Comparison of ENCODE assay signal across 9 cellular contexts in the genomic region with DNA sequence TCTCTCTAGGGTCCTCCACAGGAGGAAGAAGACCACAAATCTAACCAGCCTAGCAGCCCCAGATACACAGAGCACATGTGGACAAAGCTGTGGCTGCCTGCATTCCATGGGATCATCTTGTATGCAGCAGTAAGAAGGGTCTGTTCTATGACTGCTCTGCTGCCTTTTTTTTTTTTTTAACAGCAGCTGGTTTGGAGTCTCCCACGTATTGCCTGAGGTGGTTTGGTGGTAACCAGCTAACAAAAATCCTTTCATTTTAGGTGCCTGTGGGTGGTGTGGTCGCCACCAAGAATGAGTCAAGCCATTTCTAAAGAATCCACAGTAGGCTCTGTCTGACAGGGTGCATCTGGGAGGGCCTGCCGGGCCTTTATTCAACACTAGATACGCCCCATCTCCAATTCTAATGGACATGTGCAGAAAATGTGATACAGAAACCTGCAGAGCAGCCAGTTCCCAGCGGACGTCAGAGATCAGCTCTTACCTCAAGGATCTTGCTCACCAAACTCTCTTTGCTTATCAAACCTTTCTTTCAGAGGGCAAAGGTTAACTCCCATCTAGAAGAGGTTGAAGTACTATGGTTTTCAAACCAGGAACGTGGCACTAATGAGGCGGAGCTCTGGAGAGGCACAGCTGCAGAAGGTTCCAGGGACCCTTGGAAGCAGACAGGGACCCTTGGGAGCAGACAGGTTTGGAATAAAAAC. TPM values are rescaled to one million over a fixed set of nuclear protein-coding genes. Genes with fewer than 3 reads are reported as not detected.
DNase-seq lines count a peak whose midpoint lies in the region; ATAC-seq, FAIRE-seq and TF ChIP-seq lines count a peak whose summit lies in the region.
"Had no signal": no experiment of that assay in that cellular context is flagged by ENCODE, and none has a peak within 500 bp of the region (broad histone marks: within the 10 kb centered on the region; RNA-seq: fewer than 3 reads in every experiment).

No MANE protein-coding gene starts in this region.

- DNase-seq in GM04503 (ENCODE audit: low read depth) (peak; percentile 5), RWPE1 (ENCODE audit: low spot score) (peak; percentile 72), GM12878 (ENCODE audit: low read depth, low spot score) (peak; percentile 3), NCI-H526 treated with DMSO at 0.1 percent for 48 hours (lab: John Stamatoyannopoulos, UW) (no peak), mucosa of descending colon (no peak), DMS 273 (lab: John Stamatoyannopoulos, UW; ENCODE audit: unreplicated experiment) (no peak)
- peak in 3 of 4 experiments; percentile 7 to 54 (median 30) for DNase-seq in stimulated activated CD4-positive, alpha-beta T cell treated with anti-CD3 and anti-CD28 coated beads, Interleukin-1b, Interleukin-23, amount 100 ng/mL, for 24 hours (ENCODE audit: low read depth in 4 of 4, low spot score in 1 of 4)
- DNase-seq: lower lobe of right lung had no signal

- TF ChIP-seq CTCF in RWPE1 (conservative IDR thresholded peaks at IDR 0.05; ENCODE audit: low read depth) = no peak
- TF ChIP-seq CTCF in GM12878 (IDR thresholded peaks at IDR 0.05 in 2 of 3, conservative IDR thresholded peaks at IDR 0.05 in 1 of 3; ENCODE audit: control insufficient read depth in 2 of 3, extremely low read depth in 1 of 3, insufficient read depth in 1 of 3, low read depth in 3 of 3, low read length in 3 of 3) = no peak
- no peak for TF ChIP-seq CTCF in mucosa of descending colon (IDR thresholded peaks at IDR 0.05)

- RAD21 ChIA-PET in GM12878 (lab: Charles Lee; ENCODE audit: unreplicated experiment) = interaction anchor here (0.5 kb wide), 1 partner anchor 44 kb away, joined by 3 read pairs; no protein-coding TSS in a partner anchor

- POLR2A ChIA-PET in RWPE1 (lab: Yijun Ruan, JAX; ENCODE audit: low non-redundant PET) (interaction anchor here (0.7 kb wide), 1 partner anchor 154 kb away, joined by 3 read pairs; no protein-coding TSS in a partner anchor), GM12878 (lab: Charles Lee) (no interaction called here)

- H3K9me3 ChIP-seq in GM12878 (replicated peaks; ENCODE audit: control insufficient read depth, insufficient read depth, low read length) (no peaks in the 10 kb centered on the region), mucosa of descending colon (no peaks in the 10 kb centered on the region)
- H3K9me3 ChIP-seq: lower lobe of right lung had no signal

- in situ Hi-C loops in GM12878 (cut with MboI) = no loop called here

- intact Hi-C loops in GM12878 (cut with micrococcal nuclease; ENCODE audit: unreplicated experiment) (no loop called here), mucosa of descending colon (cut with DNase I, micrococcal nuclease) (no loop called here)

- no peak overlapping the region for H3K9ac ChIP-seq in GM12878 (ENCODE audit: control insufficient read depth, insufficient read depth, low read length)

- no peaks in the 10 kb centered on the region for H3K27me3 ChIP-seq in GM12878 (replicated peaks in 1 of 2; ENCODE audit: control insufficient read depth in 2 of 2, insufficient read depth in 2 of 2, low read length in 1 of 2)

- no peak overlapping the region for H3K4me2 ChIP-seq in GM12878 (ENCODE audit: control insufficient read depth, insufficient read depth)

- no peaks in the 10 kb centered on the region for H3K79me2 ChIP-seq in GM12878 (ENCODE audit: control insufficient read depth, insufficient read depth, low read length)

- SMC1A ChIA-PET in GM12878 (lab: Charles Lee; ENCODE audit: uncharacterized antibody, unreplicated experiment) = no interaction called here

- H3K4me3 ChIP-seq in GM12878 (no peak overlapping the region), mucosa of descending colon (no peak overlapping the region)
- H3K4me3 ChIP-seq: lower lobe of right lung had no signal

- no peak for FAIRE-seq in GM12878 (lab: Jason Lieb, UNC)

- H4K20me1 ChIP-seq in GM12878 (ENCODE audit: control insufficient read depth, insufficient read depth) = no peaks in the 10 kb centered on the region

- 38% methylated on average over 8 of the region's 8 CpGs for WGBS in GM12878 (ENCODE audit: insufficient coverage, insufficient replicate concordance, low lambda C conversion rate, missing lambda C conversion rate)

- TF ChIP-seq POLR2A in GM12878 (IDR thresholded peaks at IDR 0.05; ENCODE audit: low read depth, low read length) = no peak

- no peak for TF ChIP-seq EP300 in GM12878 (IDR thresholded peaks at IDR 0.05; ENCODE audit: borderline replicate concordance in 1 of 2, control insufficient read depth in 1 of 2, low read depth in 2 of 2, low read length in 2 of 2)

- H3K4me1 ChIP-seq in GM12878 (ENCODE audit: control insufficient read depth, insufficient read depth, low read length) (no peaks in the 10 kb centered on the region), mucosa of descending colon (ENCODE audit: low read depth) (no peaks in the 10 kb centered on the region)
- H3K4me1 ChIP-seq: lower lobe of right lung had no signal

- BruUV-seq in GM12878 (replicated peaks; lab: Mats Ljungman, UMichigan) = no TSS peak

- H3K36me3 ChIP-seq in GM12878 (ENCODE audit: control insufficient read depth in 2 of 2, insufficient read depth in 2 of 2, low read length in 1 of 2) = peaks cover 0 to 2% of the 10 kb centered on the region in 2 experiments; a peak in 2 of 4 replicates
- H3K36me3 ChIP-seq in mucosa of descending colon (ENCODE audit: low read depth) = no peaks in the 10 kb centered on the region
- H3K36me3 ChIP-seq: lower lobe of right lung had no signal

- TF ChIP-seq RAD21 in GM12878 (IDR thresholded peaks at IDR 0.05; ENCODE audit: insufficient read depth, low read depth, low read length) = no peak

- peak; percentile 60 for ATAC-seq in GM12878
- no peak for ATAC-seq in mucosa of descending colon
- no peak for ATAC-seq in GM19463 (IDR thresholded peaks at IDR 0.05; ENCODE audit: unreplicated experiment)

- CTCF ChIA-PET in RWPE1 (lab: Yijun Ruan, JAX) (interaction anchor here (0.9 kb wide), 1 partner anchor 34 kb away, joined by 5 read pairs; a partner anchor contains a TSS), GM12878 (lab: Yijun Ruan, JAX) (no interaction called here)

- H2AFZ ChIP-seq in GM12878 (ENCODE audit: control insufficient read depth, low read depth, low read length) = no peak overlapping the region

- H3K27ac ChIP-seq in RWPE1 (no peak overlapping the region), GM12878 (ENCODE audit: control insufficient read depth, insufficient read depth) (no peak overlapping the region)
- H3K27ac ChIP-seq: lower lobe of right lung had no signal

TF ChIP-seq in GM12878, 131 proteins besides CTCF, POLR2A, EP300 and RAD21 (continues in another document):
- no peak for TF ChIP-seq NFXL1 (IDR thresholded peaks at IDR 0.05; ENCODE audit: borderline replicate concordance)
- TF ChIP-seq RUNX3 (IDR thresholded peaks at IDR 0.05; ENCODE audit: low read length) = peak; percentile 86
- peak; percentile 14; the same call in 1 of the 2 replicates for TF ChIP-seq PAX5 (IDR thresholded peaks at IDR 0.05; ENCODE audit: borderline replicate concordance, low read depth, low read length)

RNA-seq across cellular contexts. Expression of a gene that starts 32.0 kb away (rescaled TPM):
- total RNA-seq in GM12878 (2013; cell fraction: nucleolus; rRNA removed) = 7.0 and 8.7 TPM in 2 replicates
- total RNA-seq in GM12878 (2014; rRNA removed) (1.9 and 2.1 TPM in 2 replicates), GM12878 (2014; rRNA removed; fragmentation: Illumina TruSeq; extraction: Trizol) (0.74 and 0.85 TPM in 2 replicates), GM12878 (2021) (1.6 and 2.6 TPM in 2 replicates), mucosa of descending colon (1 to 10 TPM in 2 of 3 donors, under 1 TPM in 1; 0.54 to 1.4 (median 1.0) TPM)
- polyA plus RNA-seq in GM12878 (2011; ENCODE audit: low read depth) = 0.31 TPM
- polyA plus RNA-seq in GM12878 (2011; rRNA removed) (0.85 and 0.99 TPM in 2 replicates), GM12878 (2014; fragmentation: Illumina TruSeq; extraction: Trizol) (0.36 and 0.66 TPM in 2 replicates), GM12878 (2014; fragmentation: Nextera tagmentation; extraction: Ambion mirVana) (under 1 TPM; 0.06 to 0.35 TPM), GM12878 (2014; rRNA removed) (1.7 and 2.1 TPM in 2 replicates), GM12878 (2016; fragmentation: Nextera tagmentation; extraction: Ambion mirVana) (1 to 10 TPM; 1.4 to 2.7 TPM)
- 0.99 and 1.7 TPM in 2 replicates for polyA plus RNA-seq in GM12878 (2011; cell fraction: cytosol; rRNA removed)
- 3.7 and 4.7 TPM in 2 replicates for polyA plus RNA-seq in GM12878 (2011; cell fraction: nucleus; rRNA removed)
- 0.45 and 0.58 TPM in 2 replicates for polyA plus RNA-seq in GM12878 (2012)
- 0.46 and 1.2 TPM in 2 replicates for polyA minus RNA-seq in GM12878 (2011; rRNA and poly(A)+ RNA removed)
- polyA minus RNA-seq in GM12878 (2011; cell fraction: cytosol; rRNA and poly(A)+ RNA removed) = 0.62 and 0.67 TPM in 2 replicates
- polyA minus RNA-seq in GM12878 (2011; cell fraction: nucleus; rRNA and poly(A)+ RNA removed) = 2.5 and 5.3 TPM in 2 replicates

RNA-seq across cellular contexts. Expression of a gene that starts 33.8 kb away (rescaled TPM):
- total RNA-seq in GM12878 (2013; cell fraction: nucleolus; rRNA removed) = 232 and 244 TPM in 2 replicates
- 399 and 405 TPM in 2 replicates for total RNA-seq in GM12878 (2014; rRNA removed)
- total RNA-seq in GM12878 (2014; rRNA removed; fragmentation: Illumina TruSeq; extraction: Trizol) = 368 and 389 TPM in 2 replicates
- total RNA-seq in GM12878 (2021) = 792 and 818 TPM in 2 replicates
- 423 TPM for polyA plus RNA-seq in GM12878 (2011; ENCODE audit: low read depth)
- polyA plus RNA-seq in GM12878 (2011; rRNA removed) = 449 and 706 TPM in 2 replicates
- polyA plus RNA-seq in GM12878 (2011; cell fraction: cytosol; rRNA removed) = 1,135 and 2,097 TPM in 2 replicates
- polyA plus RNA-seq in GM12878 (2011; cell fraction: nucleus; rRNA removed) = 809 and 1,021 TPM in 2 replicates
- 750 and 915 TPM in 2 replicates for polyA plus RNA-seq in GM12878 (2012)
- polyA plus RNA-seq in GM12878 (2014; fragmentation: Illumina TruSeq; extraction: Trizol) = 838 and 950 TPM in 2 replicates
- polyA plus RNA-seq in GM12878 (2014; fragmentation: Nextera tagmentation; extraction: Ambion mirVana) = 100 to 1,000 TPM; 242 to 344 TPM
- polyA plus RNA-seq in GM12878 (2014; rRNA removed) = 625 and 680 TPM in 2 replicates
- 100 to 1,000 TPM; 209 to 261 TPM for polyA plus RNA-seq in GM12878 (2016; fragmentation: Nextera tagmentation; extraction: Ambion mirVana)
- 1,102 and 1,227 TPM in 2 replicates for polyA minus RNA-seq in GM12878 (2011; rRNA and poly(A)+ RNA removed)
- polyA minus RNA-seq in GM12878 (2011; cell fraction: cytosol; rRNA and poly(A)+ RNA removed) = 416 and 532 TPM in 2 replicates
- 176 and 287 TPM in 2 replicates for polyA minus RNA-seq in GM12878 (2011; cell fraction: nucleus; rRNA and poly(A)+ RNA removed)
- 100 to 1,000 TPM; 583 to 659 (median 632) TPM for total RNA-seq in mucosa of descending colon

Comparison
In these comparisons a context has a peak if more than half of its experiments do, and no peak if none do; other contexts are left out.
1. DNase-seq: peak in GM04503 (single experiment), RWPE1 (single experiment), GM12878 (single experiment) and stimulated activated CD4-positive, alpha-beta T cell treated with anti-CD3 and anti-CD28 coated beads, Interleukin-1b, Interleukin-23, amount 100 ng/mL, for 24 hours (3 of 4); none in NCI-H526 treated with DMSO at 0.1 percent for 48 hours (single experiment), mucosa of descending colon (0 of 3) and DMS 273 (single experiment).